Comparison of ENCODE assay signal across 8 cellular contexts in the genomic region with DNA sequence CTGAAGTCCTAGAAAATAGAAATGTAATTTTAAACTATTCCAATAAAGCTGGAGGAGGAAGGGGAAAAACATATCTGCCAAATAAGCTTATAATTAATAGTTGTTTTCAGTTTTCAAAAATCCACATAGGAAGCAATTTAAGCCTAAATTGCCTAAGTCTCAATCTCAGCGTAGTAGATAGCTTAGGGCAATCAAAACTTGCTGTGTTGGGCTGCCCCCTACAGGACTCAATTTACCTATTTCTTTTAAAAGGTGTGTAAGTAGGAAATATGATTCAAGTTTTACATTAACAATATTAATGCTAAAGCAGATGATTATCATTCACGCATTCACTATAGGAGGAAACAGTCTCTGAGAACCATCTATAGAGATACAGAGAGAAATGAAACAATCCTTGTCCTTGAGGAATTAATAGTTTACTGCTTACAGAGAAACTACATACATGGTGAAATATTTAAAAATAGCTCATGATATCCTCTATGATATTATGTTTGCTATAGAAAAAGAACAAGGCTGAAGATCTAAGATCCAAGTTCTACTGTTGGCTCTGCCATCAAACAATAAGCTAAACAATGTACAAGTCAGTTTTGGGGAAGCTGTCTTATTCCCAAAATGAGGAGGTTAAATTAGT.
A peak's percentile ranks its signal among the peaks of the same experiment; 100 is the strongest.
DNase-seq lines count a peak whose midpoint lies in the region; FAIRE-seq and TF ChIP-seq lines count a peak whose summit lies in the region.

No MANE protein-coding gene starts in this region.

- no peak overlapping the region for H3K4me3 Mint-ChIP-seq in activated T-helper 1 cell treated with anti-CD3 and anti-CD28 coated beads, Interleukin-12 subunit alpha, Interleukin-12 subunit beta, Interleukin-2, Interleukin-4 antibody, amounts not matched to agents 30 ng/mL and 10 ng/mL and 1 ng/mL, durations not matched to agents 14 hours and 24 hours and 36 hours
- H3K4me3 Mint-ChIP-seq in progenitor cell of endocrine pancreas (ENCODE audit: low read depth): no peak overlapping the region

- no peaks in the 10 kb centered on the region for H3K9me3 Mint-ChIP-seq in activated T-helper 1 cell treated with anti-CD3 and anti-CD28 coated beads, Interleukin-12 subunit alpha, Interleukin-12 subunit beta, Interleukin-2, Interleukin-4 antibody, amounts not matched to agents 30 ng/mL and 10 ng/mL and 1 ng/mL, durations not matched to agents 14 hours and 24 hours and 36 hours
- peaks cover 20% of the 10 kb centered on the region for H3K9me3 Mint-ChIP-seq in progenitor cell of endocrine pancreas (ENCODE audit: low read depth)

- DNase-seq in GM12892 (ENCODE audit: insufficient read length) (no peak), RPMI7951 (ENCODE audit: low read depth) (peak; percentile 63), foreskin melanocyte (peak; percentile 48), progenitor cell of endocrine pancreas (ENCODE audit: low spot score, unreplicated experiment) (peak; percentile 17), vagina (ENCODE audit: extremely low spot score in 2 of 2) (no peak)
- peak; percentile 77 for DNase-seq in Jurkat, Clone E6-1 (ENCODE audit: low read depth, low spot score)
- DNase-seq in activated T-helper 1 cell treated with anti-CD3 and anti-CD28 coated beads, Interleukin-12 subunit alpha, Interleukin-12 subunit beta, Interleukin-2, Interleukin-4 antibody, amounts not matched to agents 30 ng/mL and 10 ng/mL and 1 ng/mL, durations not matched to agents 14 hours and 24 hours and 36 hours (ENCODE audit: low spot score): peak; percentile 54

- H3K27ac Mint-ChIP-seq in activated T-helper 1 cell treated with anti-CD3 and anti-CD28 coated beads, Interleukin-12 subunit alpha, Interleukin-12 subunit beta, Interleukin-2, Interleukin-4 antibody, amounts not matched to agents 30 ng/mL and 10 ng/mL and 1 ng/mL, durations not matched to agents 14 hours and 24 hours and 36 hours: no peak overlapping the region
- H3K27ac Mint-ChIP-seq in progenitor cell of endocrine pancreas: no peak overlapping the region

- H3K36me3 Mint-ChIP-seq in activated T-helper 1 cell treated with anti-CD3 and anti-CD28 coated beads, Interleukin-12 subunit alpha, Interleukin-12 subunit beta, Interleukin-2, Interleukin-4 antibody, amounts not matched to agents 30 ng/mL and 10 ng/mL and 1 ng/mL, durations not matched to agents 14 hours and 24 hours and 36 hours (ENCODE audit: low read depth): peaks cover 19% of the 10 kb centered on the region
- H3K36me3 Mint-ChIP-seq in progenitor cell of endocrine pancreas (ENCODE audit: insufficient read depth): peaks cover 29% of the 10 kb centered on the region

- H3K4me1 Mint-ChIP-seq in activated T-helper 1 cell treated with anti-CD3 and anti-CD28 coated beads, Interleukin-12 subunit alpha, Interleukin-12 subunit beta, Interleukin-2, Interleukin-4 antibody, amounts not matched to agents 30 ng/mL and 10 ng/mL and 1 ng/mL, durations not matched to agents 14 hours and 24 hours and 36 hours (ENCODE audit: low read depth): peaks cover 59% of the 10 kb centered on the region
- peaks cover 17% of the 10 kb centered on the region for H3K4me1 Mint-ChIP-seq in progenitor cell of endocrine pancreas (ENCODE audit: low read depth)

- H3K27me3 Mint-ChIP-seq in activated T-helper 1 cell treated with anti-CD3 and anti-CD28 coated beads, Interleukin-12 subunit alpha, Interleukin-12 subunit beta, Interleukin-2, Interleukin-4 antibody, amounts not matched to agents 30 ng/mL and 10 ng/mL and 1 ng/mL, durations not matched to agents 14 hours and 24 hours and 36 hours (ENCODE audit: insufficient read depth): no peaks in the 10 kb centered on the region
- H3K27me3 Mint-ChIP-seq in progenitor cell of endocrine pancreas: no peaks in the 10 kb centered on the region

- intact Hi-C loops in activated T-helper 1 cell treated with anti-CD3 and anti-CD28 coated beads, Interleukin-12 subunit alpha, Interleukin-12 subunit beta, Interleukin-2, Interleukin-4 antibody, amounts not matched to agents 30 ng/mL and 10 ng/mL and 1 ng/mL, durations not matched to agents 14 hours and 24 hours and 36 hours (cut with micrococcal nuclease): loop anchor here (1.0 to 5.0 kb wide), 13 partner anchors 37 to 792 kb away; a partner anchor contains a TSS
- intact Hi-C loops in vagina (cut with DNase I): no loop called here

- no peak for TF ChIP-seq POLR2A in GM12892 (IDR thresholded peaks at IDR 0.05; ENCODE audit: low read depth, low read length)
- no peak for TF ChIP-seq POLR2A in vagina (IDR thresholded peaks at IDR 0.05)

- no peaks in the 10 kb centered on the region for H3K9me3 ChIP-seq in vagina

- no peaks in the 10 kb centered on the region for H3K36me3 ChIP-seq in vagina

- peaks cover 5% of the 10 kb centered on the region for H3K4me1 ChIP-seq in vagina

- no peak overlapping the region for H3K27ac ChIP-seq in vagina

- peak; percentile 89 for FAIRE-seq in A204.1 (lab: Jason Lieb, UNC)
- FAIRE-seq in GM12892 (lab: Jason Lieb, UNC): peak; percentile 67

- TF ChIP-seq CTCF in progenitor cell of endocrine pancreas (IDR thresholded peaks at IDR 0.05; ENCODE audit: unreplicated experiment) (peak; percentile 84), vagina (IDR thresholded peaks at IDR 0.05) (peak; percentile 27 to 70 (median 32))

- H3K4me3 ChIP-seq in Jurkat, Clone E6-1 (ENCODE audit: low read length): no peak overlapping the region
- no peak overlapping the region for H3K4me3 ChIP-seq in vagina

- H3K27me3 ChIP-seq in vagina: no peaks in the 10 kb centered on the region

Comparison
In these comparisons a context has a peak if more than half of its experiments do, and no peak if none do; other contexts are left out.
1. DNase-seq: peak in Jurkat, Clone E6-1 (single experiment), RPMI7951 (single experiment), activated T-helper 1 cell treated with anti-CD3 and anti-CD28 coated beads, Interleukin-12 subunit alpha, Interleukin-12 subunit beta, Interleukin-2, Interleukin-4 antibody, amounts not matched to agents 30 ng/mL and 10 ng/mL and 1 ng/mL, durations not matched to agents 14 hours and 24 hours and 36 hours (single experiment), foreskin melanocyte (single experiment) and progenitor cell of endocrine pancreas (single experiment); none in GM12892 (single experiment) and vagina (0 of 2).